15 cellular contexts compared by ENCODE assay signal in genomic region chr11:15927196-15927865, GRCh38.
A peak's percentile ranks its signal among the peaks of the same experiment; 100 is the strongest.
DNase-seq lines count a peak whose midpoint lies in the region; ATAC-seq, FAIRE-seq and TF ChIP-seq lines count a peak whose summit lies in the region.
"Had no signal": no experiment of that assay in that cellular context is flagged by ENCODE, and none has a peak within 500 bp of the region (broad histone marks: within the 10 kb centered on the region; RNA-seq: fewer than 3 reads in every experiment).

No MANE protein-coding gene starts in this region.

- H4K20me1 ChIP-seq in K562 (replicated peaks; ENCODE audit: control insufficient read depth, insufficient read depth, low read length): no peaks in the 10 kb centered on the region
- H4K20me1 ChIP-seq in hepatocyte (ENCODE audit: insufficient read depth, poor library complexity, severe bottlenecking): no peaks in the 10 kb centered on the region

- in situ Hi-C loops in K562 (cut with MboI): no loop called here

- no peak for FAIRE-seq in K562 (lab: Jason Lieb, UNC)
- FAIRE-seq: A204.1 had no signal

- H3K4me3 ChIP-seq in K562 (no peak overlapping the region), hepatocyte (no peak overlapping the region), mucosa of descending colon (no peak overlapping the region), SJCRH30 (no peak overlapping the region)
- H3K4me3 ChIP-seq: GM23338 had no signal

- TF ChIP-seq POLR2A in K562 (conservative IDR thresholded peaks at IDR 0.05): no peak

- BruUV-seq in K562 (replicated peaks; lab: Mats Ljungman, UMichigan): no TSS peak

- no peaks in the 10 kb centered on the region for H3K4me1 ChIP-seq in K562 (replicated peaks in 1 of 2; ENCODE audit: control insufficient read depth in 2 of 2, insufficient read depth in 2 of 2, low read length in 2 of 2)
- no peaks in the 10 kb centered on the region for H3K4me1 ChIP-seq in hepatocyte (ENCODE audit: insufficient read depth)
- H3K4me1 ChIP-seq in mucosa of descending colon (ENCODE audit: low read depth): peaks cover 3% of the 10 kb centered on the region
- no peaks in the 10 kb centered on the region for H3K4me1 ChIP-seq in SJCRH30

- no peak for ATAC-seq in K562
- peak; percentile 40 for ATAC-seq in mucosa of descending colon
- ATAC-seq in T-cell (replicated peaks in 1 of 4): no peak
- ATAC-seq: GM23338 had no signal

- H3K27ac Mint-ChIP-seq in type B pancreatic cell (no peak overlapping the region), T-cell (no peak overlapping the region)
- H3K27ac Mint-ChIP-seq: B cell; CD4-positive, alpha-beta T cell; GM23338 had no signal

- H3K36me3 Mint-ChIP-seq in type B pancreatic cell: no peaks in the 10 kb centered on the region
- H3K36me3 Mint-ChIP-seq in T-cell: no peaks in the 10 kb centered on the region

- H3K27me3 Mint-ChIP-seq in type B pancreatic cell (no peaks in the 10 kb centered on the region), T-cell (peaks cover 0 to 3% of the 10 kb centered on the region in 2 donors)
- H3K27me3 Mint-ChIP-seq: B cell had no signal

- H3K9me2 ChIP-seq in hepatocyte (replicated peaks; ENCODE audit: insufficient read depth): no peaks in the 10 kb centered on the region

- no peaks in the 10 kb centered on the region for H3K36me3 ChIP-seq in K562 (ENCODE audit: control insufficient read depth, insufficient read depth, low read length)
- H3K36me3 ChIP-seq in hepatocyte (replicated peaks; ENCODE audit: insufficient read depth, low read depth): no peaks in the 10 kb centered on the region
- H3K36me3 ChIP-seq in mucosa of descending colon (ENCODE audit: low read depth): no peaks in the 10 kb centered on the region
- no peaks in the 10 kb centered on the region for H3K36me3 ChIP-seq in SJCRH30

- H3K4me2 ChIP-seq in K562 (ENCODE audit: insufficient read depth, low read length): no peak overlapping the region
- H3K4me2 ChIP-seq in hepatocyte: no peak overlapping the region
- H3K4me2 ChIP-seq: GM23338 had no signal

- H3K27ac ChIP-seq in K562 (ENCODE audit: extremely low read depth, low read depth, low read length) (no peak overlapping the region), hepatocyte (no peak overlapping the region), SJCRH30 (no peak overlapping the region), RWPE1 (no peak overlapping the region)

- H3K27me3 ChIP-seq in K562 (ENCODE audit: control insufficient read depth in 2 of 2, insufficient read depth in 2 of 2, low read length in 2 of 2): peaks cover 0 to 13% of the 10 kb centered on the region in 2 experiments; a peak in 2 of 5 replicates
- H3K27me3 ChIP-seq in hepatocyte: no peaks in the 10 kb centered on the region
- H3K27me3 ChIP-seq in SJCRH30: no peaks in the 10 kb centered on the region

- no peak overlapping the region for H3K4me3 Mint-ChIP-seq in type B pancreatic cell
- H3K4me3 Mint-ChIP-seq in T-cell: no peak overlapping the region
- H3K4me3 Mint-ChIP-seq: B cell; CD4-positive, alpha-beta T cell; GM23338 had no signal

- no peak overlapping the region for H3K9ac ChIP-seq in K562 (ENCODE audit: insufficient read depth in 1 of 2, low read depth in 2 of 2, low read length in 2 of 2)

- TF ChIP-seq CTCF in K562 (IDR thresholded peaks at IDR 0.05 in 2 of 3, conservative IDR thresholded peaks at IDR 0.05 in 1 of 3; ENCODE audit: insufficient read depth in 2 of 3, low read depth in 1 of 3, low read length in 3 of 3) (no peak), hepatocyte (IDR thresholded peaks at IDR 0.05; ENCODE audit: poor library complexity) (no peak), mucosa of descending colon (IDR thresholded peaks at IDR 0.05) (no peak), type B pancreatic cell (conservative IDR thresholded peaks at IDR 0.05) (no peak), RWPE1 (conservative IDR thresholded peaks at IDR 0.05; ENCODE audit: low read depth) (no peak)

- TF ChIP-seq EP300 in K562 (IDR thresholded peaks at IDR 0.05; ENCODE audit: low read length): no peak

- TF ChIP-seq RAD21 in K562 (CRISPR knock-in tag; conservative IDR thresholded peaks at IDR 0.05 in 1 of 2, IDR thresholded peaks at IDR 0.05 in 1 of 2): no peak

- H3K9me1 ChIP-seq in K562 (ENCODE audit: control insufficient read depth, insufficient read depth, low read length): no peaks in the 10 kb centered on the region

- intact Hi-C loops in K562 (cut with micrococcal nuclease): no loop called here
- intact Hi-C loops in mucosa of descending colon (cut with DNase I, micrococcal nuclease): no loop called here

- H3K79me2 ChIP-seq in K562 (ENCODE audit: control insufficient read depth, insufficient read depth, low read length): no peaks in the 10 kb centered on the region
- H3K79me2 ChIP-seq in hepatocyte: no peaks in the 10 kb centered on the region

- CTCF ChIA-PET in K562 (lab: Yijun Ruan, JAX; ENCODE audit: low intra/inter-chr PET ratio): no interaction called here
- CTCF ChIA-PET in RWPE1 (lab: Yijun Ruan, JAX): interaction anchor here (0.8 kb wide), 1 partner anchor 10 kb away, joined by 3 read pairs; no protein-coding TSS in a partner anchor
- CTCF ChIA-PET in T-cell (lab: Charles Lee): no interaction called here

- POLR2A ChIA-PET in K562 (lab: Yijun Ruan, JAX) (no interaction called here), RWPE1 (lab: Yijun Ruan, JAX; ENCODE audit: low non-redundant PET) (no interaction called here), T-cell (lab: Charles Lee) (no interaction called here)

- 2% methylated on average over 5 of the region's 5 CpGs for WGBS in K562 (ENCODE audit: insufficient coverage, low coverage, missing lambda C conversion rate)
- 86% methylated on average over 5 of the region's 5 CpGs for WGBS in hepatocyte (ENCODE audit: low lambda C conversion rate, missing lambda C conversion rate)

- peaks cover 10% of the 10 kb centered on the region for H3K9me3 Mint-ChIP-seq in type B pancreatic cell
- peaks cover 0 to 12% (median 8%) of the 10 kb centered on the region in 3 donors for H3K9me3 Mint-ChIP-seq in T-cell
- H3K9me3 Mint-ChIP-seq: GM23338 had no signal

- H3K9me3 ChIP-seq in K562 (replicated peaks; ENCODE audit: control insufficient read depth, insufficient read depth, low read depth, low read length): no peaks in the 10 kb centered on the region
- no peaks in the 10 kb centered on the region for H3K9me3 ChIP-seq in hepatocyte (ENCODE audit: low read depth)
- no peaks in the 10 kb centered on the region for H3K9me3 ChIP-seq in mucosa of descending colon
- H3K9me3 ChIP-seq in SJCRH30 (replicated peaks): no peaks in the 10 kb centered on the region

- DNase-seq in K562 (ENCODE audit: extremely low read depth in 1 of 4, low spot score in 3 of 4) (peak in 1 of 4 experiments; percentile 19), hepatocyte (ENCODE audit: low spot score) (peak; percentile 45), mucosa of descending colon (no peak), type B pancreatic cell (ENCODE audit: extremely low spot score, unreplicated experiment) (peak; percentile 6), SJCRH30 (no peak), RWPE1 (ENCODE audit: low spot score) (no peak), T-cell (no peak)
- DNase-seq: C1 segment of cervical spinal cord; Calu3; CD4-positive, alpha-beta T cell; DMS 273 treated with DMSO at 0.1 percent for 48 hours; H7 had no signal

- H2AFZ ChIP-seq in K562 (ENCODE audit: low read depth, low read length): no peak overlapping the region
- no peak overlapping the region for H2AFZ ChIP-seq in hepatocyte
- H2AFZ ChIP-seq: GM23338 had no signal

- peaks cover 5% of the 10 kb centered on the region for H3K4me1 Mint-ChIP-seq in type B pancreatic cell (ENCODE audit: unreplicated experiment)
- H3K4me1 Mint-ChIP-seq in T-cell: no peaks in the 10 kb centered on the region
- H3K4me1 Mint-ChIP-seq: B cell, GM23338 had no signal

TF ChIP-seq in K562, 482 proteins besides CTCF, POLR2A, EP300 and RAD21 (continues in another document):
- no peak for TF ChIP-seq KLF16 (IDR thresholded peaks at IDR 0.05)
- TF ChIP-seq NCOA6 (IDR thresholded peaks at IDR 0.05): no peak
- TF ChIP-seq E2F4 (CRISPR knock-in tag; IDR thresholded peaks at IDR 0.05; ENCODE audit: low read depth): no peak
- no peak for TF ChIP-seq TCF15 (CRISPR knock-in tag; IDR thresholded peaks at IDR 0.05)
- peak; percentile 73 for TF ChIP-seq USF2 (CRISPR knock-in tag; IDR thresholded peaks at IDR 0.05)
- TF ChIP-seq USF1 (CRISPR knock-in tag; IDR thresholded peaks at IDR 0.05): peak; percentile 51; the same call in 1 of the 2 replicates
- no peak for TF ChIP-seq MEF2D (tag; conservative IDR thresholded peaks at IDR 0.05; ENCODE audit: low read depth)

Comparison
In these comparisons a context has a peak if more than half of its experiments do, and no peak if none do; other contexts are left out.
1. DNase-seq: peak in hepatocyte (single experiment) and type B pancreatic cell (single experiment); none in mucosa of descending colon (0 of 3), SJCRH30 (0 of 2), RWPE1 (single experiment) and T-cell (0 of 34).